16 cellular contexts compared by ENCODE assay signal in the genomic region with DNA sequence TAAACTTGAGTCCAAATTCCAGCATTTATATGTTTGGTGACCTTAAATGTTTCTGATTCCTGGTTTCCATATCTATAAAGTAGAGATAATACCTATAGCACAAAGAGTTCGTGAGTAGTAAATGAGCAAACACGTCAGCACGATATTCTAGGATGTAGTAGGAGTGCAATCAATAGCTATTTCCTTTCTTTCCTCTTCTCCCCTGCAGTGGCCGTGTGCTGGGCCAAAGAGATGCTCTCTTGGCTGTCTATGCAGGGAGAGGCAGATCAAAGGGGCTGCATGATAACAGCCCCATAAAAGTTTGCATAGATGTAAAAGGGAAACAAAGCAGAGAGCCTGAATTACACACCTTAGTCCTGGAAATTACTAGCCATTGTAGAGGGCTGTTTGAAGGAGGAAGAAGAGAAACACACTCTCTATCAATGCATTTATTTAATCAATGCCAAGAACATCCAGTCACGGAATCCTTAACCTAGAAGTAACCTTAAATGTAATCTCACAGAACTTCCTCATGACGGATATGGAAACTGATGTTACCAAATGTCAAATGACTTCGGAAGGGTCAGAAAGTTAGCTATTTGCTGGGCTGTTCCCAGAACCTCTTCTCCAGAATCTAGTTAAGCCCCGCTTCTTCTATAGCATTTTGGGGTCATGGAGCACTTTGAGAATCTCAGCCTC. TPM values are rescaled to one million over a fixed set of nuclear protein-coding genes. Genes with fewer than 3 reads are reported as not detected.
DNase-seq lines count a peak whose midpoint lies in the region; ATAC-seq and TF ChIP-seq lines count a peak whose summit lies in the region.
"Had no signal": no experiment of that assay in that cellular context is flagged by ENCODE, and none has a peak within 500 bp of the region (broad histone marks: within the 10 kb centered on the region; RNA-seq: fewer than 3 reads in every experiment).

No MANE protein-coding gene starts in this region.

- H3K4me1 ChIP-seq in neutrophil (ENCODE audit: control insufficient read depth in 1 of 2, insufficient read depth in 1 of 2, low read depth in 1 of 2, low read length in 1 of 2), result peaks cover 52 to 54% of the 10 kb centered on the region in 2 experiments
- H3K4me1 ChIP-seq in BE2C, result no peaks in the 10 kb centered on the region
- no peaks in the 10 kb centered on the region for H3K4me1 ChIP-seq in tibial nerve

- H3K9me3 Mint-ChIP-seq in Calu3 (ENCODE audit: low read depth, unreplicated experiment), result peaks cover 2% of the 10 kb centered on the region

- H3K4me3 ChIP-seq in fibroblast of pulmonary artery (replicated peaks; ENCODE audit: low read depth, low read length) (no peak overlapping the region), neutrophil (ENCODE audit: low read depth in 1 of 2, low read length in 1 of 2) (peak overlapping the region in 1 of 2 experiments; percentile 10), BE2C (ENCODE audit: low read depth, low read length) (no peak overlapping the region), tibial nerve (no peak overlapping the region)
- H3K4me3 ChIP-seq: cardiac muscle cell, GM23248, thoracic aorta had no signal

- H3K4me3 Mint-ChIP-seq in Calu3 (ENCODE audit: low read depth, unreplicated experiment), result peak overlapping the region; percentile 60

- no peak for TF ChIP-seq POLR2A in tibial nerve (IDR thresholded peaks at IDR 0.05)

- intact Hi-C loops in Calu3 (cut with micrococcal nuclease; ENCODE audit: unreplicated experiment), result no loop called here

- peaks cover 21% of the 10 kb centered on the region for H3K4me1 Mint-ChIP-seq in Calu3 (ENCODE audit: low read depth, unreplicated experiment)

- ATAC-seq in HG03571 (IDR thresholded peaks at IDR 0.05; ENCODE audit: unreplicated experiment), result no peak

- no peak for TF ChIP-seq EP300 in tibial nerve (IDR thresholded peaks at IDR 0.05)

- no peaks in the 10 kb centered on the region for H3K9me3 ChIP-seq in neutrophil
- no peaks in the 10 kb centered on the region for H3K9me3 ChIP-seq in BE2C
- no peaks in the 10 kb centered on the region for H3K9me3 ChIP-seq in tibial nerve
- H3K9me3 ChIP-seq: thoracic aorta had no signal

- no TSS peak for BruUV-seq in Calu3 (replicated peaks; lab: Mats Ljungman, UMichigan)

- H3K27me3 ChIP-seq in neutrophil (no peaks in the 10 kb centered on the region), BE2C (peaks cover 4% of the 10 kb centered on the region; the same call in 1 of the 2 replicates), tibial nerve (no peaks in the 10 kb centered on the region)
- H3K27me3 ChIP-seq: cardiac muscle cell had no signal

- H3K36me3 ChIP-seq in neutrophil (no peaks in the 10 kb centered on the region), BE2C (no peaks in the 10 kb centered on the region), tibial nerve (no peaks in the 10 kb centered on the region)
- H3K36me3 ChIP-seq: cardiac muscle cell, thoracic aorta had no signal

- TF ChIP-seq CTCF in Calu3 (IDR thresholded peaks at IDR 0.05; ENCODE audit: unreplicated experiment), result no peak
- no peak for TF ChIP-seq CTCF in fibroblast of pulmonary artery (IDR thresholded peaks at IDR 0.05; ENCODE audit: low read length, missing control alignments)
- no peak for TF ChIP-seq CTCF in neutrophil (IDR thresholded peaks at IDR 0.05)
- TF ChIP-seq CTCF in BE2C (IDR thresholded peaks at IDR 0.05; ENCODE audit: low read depth, low read length), result no peak
- no peak for TF ChIP-seq CTCF in tibial nerve (IDR thresholded peaks at IDR 0.05)

- CTCF ChIA-PET in Calu3 (lab: Charles Lee), result interaction anchor here (0.6 to 1.1 kb wide), 2 partner anchors 37 to 76 kb away, joined by 3 read pairs; no protein-coding TSS in a partner anchor

- H3K27ac Mint-ChIP-seq in Calu3 (ENCODE audit: unreplicated experiment), result peak overlapping the region; percentile 90

- H3K27me3 Mint-ChIP-seq in Calu3 (ENCODE audit: unreplicated experiment), result no peaks in the 10 kb centered on the region

- no peaks in the 10 kb centered on the region for H3K36me3 Mint-ChIP-seq in Calu3 (ENCODE audit: insufficient read depth, unreplicated experiment)

- WGBS in tibial nerve, 2 donors, result 48 to 53% methylated on average over 8 of the region's 8 CpGs

- DNase-seq in Calu3, result no peak
- DNase-seq in NCI-H526 treated with DMSO at 0.1 percent for 48 hours (lab: John Stamatoyannopoulos, UW), result peak; percentile 36
- DNase-seq in fibroblast of pulmonary artery (ENCODE audit: low read depth), result peak; percentile 66
- DNase-seq in globus pallidus (ENCODE audit: low spot score), result no peak
- DNase-seq in BE2C, result no peak
- DNase-seq in tibial nerve (ENCODE audit: low spot score in 2 of 2), result no peak
- DNase-seq: activated CD4-positive, alpha-beta T cell treated with anti-CD3 and anti-CD28 coated beads for 48 hours; activated effector memory CD4-positive, alpha-beta T cell treated with anti-CD3 and anti-CD28 coated beads, Interleukin-2, amount 50 U/mL, for 16 hours; GM23248; NCI-H2029; nucleus accumbens; stimulated activated CD4-positive, alpha-beta T cell treated with anti-CD3 and anti-CD28 coated beads, Interleukin-15, amount 100 ng/mL, for 24 hours had no signal

- peak overlapping the region; percentile 70 for H3K27ac ChIP-seq in neutrophil
- H3K27ac ChIP-seq in tibial nerve, result no peak overlapping the region
- H3K27ac ChIP-seq: cardiac muscle cell, GM23248, thoracic aorta had no signal

RNA-seq across cellular contexts. Expression of gene PLAC8, which starts 35.5 kb away (rescaled TPM):
- 6.3 and 12.6 TPM in 2 replicates for total RNA-seq in Calu3 (2022)
- not detected for polyA plus RNA-seq in BE2C (2012; ENCODE audit: insufficient read depth, insufficient read length, low read depth)
- 1 to 10 TPM in 2 of 4 donors, under 1 TPM in 1, not detected in 1; 0.20 to 5.7 (median 5.4) TPM for total RNA-seq in tibial nerve
- total RNA-seq: cardiac muscle cell, GM23248 had no signal

Comparison
In these comparisons a context has a peak if more than half of its experiments do, and no peak if none do; other contexts are left out.
1. DNase-seq: peak in NCI-H526 treated with DMSO at 0.1 percent for 48 hours (single experiment) and fibroblast of pulmonary artery (single experiment); none in Calu3 (single experiment), globus pallidus (single experiment), BE2C (single experiment) and tibial nerve (0 of 2).